In the genomic region with DNA sequence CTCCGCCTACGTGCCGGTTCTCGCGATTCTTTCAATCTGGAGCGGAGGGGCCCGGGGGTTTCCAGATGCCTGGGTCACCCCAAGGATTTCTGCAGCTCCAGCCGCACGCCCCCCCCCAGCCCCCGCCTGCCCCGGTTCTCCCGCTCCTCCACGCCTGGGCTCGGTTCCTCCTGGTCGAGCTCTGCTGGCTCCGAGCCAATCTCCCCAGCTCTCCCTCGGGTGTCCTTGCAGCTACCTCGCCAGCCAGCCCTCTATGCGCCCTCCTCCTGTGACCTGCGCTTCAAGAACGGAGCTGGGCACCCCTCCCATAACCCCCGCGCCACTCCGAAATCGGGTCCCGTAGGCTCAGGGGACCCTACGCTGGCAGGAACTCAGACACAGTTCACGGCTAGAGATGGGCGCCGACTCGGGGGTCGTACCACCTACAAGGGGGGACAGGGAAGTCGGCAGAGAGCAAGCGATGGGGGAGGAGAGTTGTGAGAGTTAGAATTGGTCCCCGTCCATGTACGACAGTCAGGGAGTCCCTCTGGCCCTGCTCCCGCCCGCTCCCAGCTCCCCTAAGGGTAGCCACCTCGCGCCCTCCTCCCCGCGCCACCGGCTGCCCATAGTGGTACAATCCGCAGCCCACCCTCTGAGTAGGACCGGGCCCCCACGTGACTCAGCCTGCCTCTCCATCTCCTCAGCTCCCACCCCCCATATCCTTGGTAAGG, we compare ENCODE assay signal across 1 cellular context.
TF ChIP-seq lines count a peak whose summit lies in the region.

No MANE protein-coding gene starts in this region.

TF ChIP-seq in WTC11, 78 proteins besides CTCF, POLR2A, EP300 and RAD21 (continued from another document):
- TF ChIP-seq, protein P1, sequence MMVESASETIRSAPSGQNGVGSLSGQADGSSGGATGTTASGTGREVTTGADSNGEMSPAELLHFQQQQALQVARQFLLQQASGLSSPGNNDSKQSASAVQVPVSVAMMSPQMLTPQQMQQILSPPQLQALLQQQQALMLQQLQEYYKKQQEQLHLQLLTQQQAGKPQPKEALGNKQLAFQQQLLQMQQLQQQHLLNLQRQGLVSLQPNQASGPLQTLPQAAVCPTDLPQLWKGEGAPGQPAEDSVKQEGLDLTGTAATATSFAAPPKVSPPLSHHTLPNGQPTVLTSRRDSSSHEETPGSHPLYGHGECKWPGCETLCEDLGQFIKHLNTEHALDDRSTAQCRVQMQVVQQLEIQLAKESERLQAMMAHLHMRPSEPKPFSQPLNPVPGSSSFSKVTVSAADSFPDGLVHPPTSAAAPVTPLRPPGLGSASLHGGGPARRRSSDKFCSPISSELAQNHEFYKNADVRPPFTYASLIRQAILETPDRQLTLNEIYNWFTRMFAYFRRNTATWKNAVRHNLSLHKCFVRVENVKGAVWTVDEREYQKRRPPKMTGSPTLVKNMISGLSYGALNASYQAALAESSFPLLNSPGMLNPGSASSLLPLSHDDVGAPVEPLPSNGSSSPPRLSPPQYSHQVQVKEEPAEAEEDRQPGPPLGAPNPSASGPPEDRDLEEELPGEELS (CRISPR knock-in tag; IDR thresholded peaks at IDR 0.05): no peak
- no peak for TF ChIP-seq SOX15 (CRISPR knock-in tag; IDR thresholded peaks at IDR 0.05)
- TF ChIP-seq, protein P2, sequence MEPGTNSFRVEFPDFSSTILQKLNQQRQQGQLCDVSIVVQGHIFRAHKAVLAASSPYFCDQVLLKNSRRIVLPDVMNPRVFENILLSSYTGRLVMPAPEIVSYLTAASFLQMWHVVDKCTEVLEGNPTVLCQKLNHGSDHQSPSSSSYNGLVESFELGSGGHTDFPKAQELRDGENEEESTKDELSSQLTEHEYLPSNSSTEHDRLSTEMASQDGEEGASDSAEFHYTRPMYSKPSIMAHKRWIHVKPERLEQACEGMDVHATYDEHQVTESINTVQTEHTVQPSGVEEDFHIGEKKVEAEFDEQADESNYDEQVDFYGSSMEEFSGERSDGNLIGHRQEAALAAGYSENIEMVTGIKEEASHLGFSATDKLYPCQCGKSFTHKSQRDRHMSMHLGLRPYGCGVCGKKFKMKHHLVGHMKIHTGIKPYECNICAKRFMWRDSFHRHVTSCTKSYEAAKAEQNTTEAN (CRISPR knock-in tag; IDR thresholded peaks at IDR 0.05): 0 out of 2 replicates have a peak, but pooled peaks have one; percentile 10
- peak; percentile 34; the same call in 1 of the 2 replicates for TF ChIP-seq ARID4B (CRISPR knock-in tag; IDR thresholded peaks at IDR 0.05; ENCODE audit: borderline replicate concordance)
- TF ChIP-seq, protein P3, sequence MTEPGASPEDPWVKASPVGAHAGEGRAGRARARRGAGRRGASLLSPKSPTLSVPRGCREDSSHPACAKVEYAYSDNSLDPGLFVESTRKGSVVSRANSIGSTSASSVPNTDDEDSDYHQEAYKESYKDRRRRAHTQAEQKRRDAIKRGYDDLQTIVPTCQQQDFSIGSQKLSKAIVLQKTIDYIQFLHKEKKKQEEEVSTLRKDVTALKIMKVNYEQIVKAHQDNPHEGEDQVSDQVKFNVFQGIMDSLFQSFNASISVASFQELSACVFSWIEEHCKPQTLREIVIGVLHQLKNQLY (CRISPR knock-in tag; IDR thresholded peaks at IDR 0.05): no peak
- no peak for TF ChIP-seq SMAD4 (CRISPR knock-in tag; IDR thresholded peaks at IDR 0.05)
- peak; percentile 82 for TF ChIP-seq MAX (CRISPR knock-in tag; IDR thresholded peaks at IDR 0.05)
- TF ChIP-seq, protein P4, sequence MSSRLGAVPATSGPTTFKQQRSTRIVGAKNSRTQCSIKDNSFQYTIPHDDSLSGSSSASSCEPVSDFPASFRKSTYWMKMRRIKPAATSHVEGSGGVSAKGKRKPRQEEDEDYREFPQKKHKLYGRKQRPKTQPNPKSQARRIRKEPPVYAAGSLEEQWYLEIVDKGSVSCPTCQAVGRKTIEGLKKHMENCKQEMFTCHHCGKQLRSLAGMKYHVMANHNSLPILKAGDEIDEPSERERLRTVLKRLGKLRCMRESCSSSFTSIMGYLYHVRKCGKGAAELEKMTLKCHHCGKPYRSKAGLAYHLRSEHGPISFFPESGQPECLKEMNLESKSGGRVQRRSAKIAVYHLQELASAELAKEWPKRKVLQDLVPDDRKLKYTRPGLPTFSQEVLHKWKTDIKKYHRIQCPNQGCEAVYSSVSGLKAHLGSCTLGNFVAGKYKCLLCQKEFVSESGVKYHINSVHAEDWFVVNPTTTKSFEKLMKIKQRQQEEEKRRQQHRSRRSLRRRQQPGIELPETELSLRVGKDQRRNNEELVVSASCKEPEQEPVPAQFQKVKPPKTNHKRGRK (CRISPR knock-in tag; IDR thresholded peaks at IDR 0.05; ENCODE audit: borderline replicate concordance): no peak
- TF ChIP-seq, protein P5, sequence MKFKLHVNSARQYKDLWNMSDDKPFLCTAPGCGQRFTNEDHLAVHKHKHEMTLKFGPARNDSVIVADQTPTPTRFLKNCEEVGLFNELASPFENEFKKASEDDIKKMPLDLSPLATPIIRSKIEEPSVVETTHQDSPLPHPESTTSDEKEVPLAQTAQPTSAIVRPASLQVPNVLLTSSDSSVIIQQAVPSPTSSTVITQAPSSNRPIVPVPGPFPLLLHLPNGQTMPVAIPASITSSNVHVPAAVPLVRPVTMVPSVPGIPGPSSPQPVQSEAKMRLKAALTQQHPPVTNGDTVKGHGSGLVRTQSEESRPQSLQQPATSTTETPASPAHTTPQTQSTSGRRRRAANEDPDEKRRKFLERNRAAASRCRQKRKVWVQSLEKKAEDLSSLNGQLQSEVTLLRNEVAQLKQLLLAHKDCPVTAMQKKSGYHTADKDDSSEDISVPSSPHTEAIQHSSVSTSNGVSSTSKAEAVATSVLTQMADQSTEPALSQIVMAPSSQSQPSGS (CRISPR knock-in tag; IDR thresholded peaks at IDR 0.05; ENCODE audit: borderline replicate concordance, low read depth): no peak
- no peak for TF ChIP-seq CDX4 (CRISPR knock-in tag; IDR thresholded peaks at IDR 0.05; ENCODE audit: borderline replicate concordance)
- peak; percentile 98 for TF ChIP-seq USF1 (CRISPR knock-in tag; IDR thresholded peaks at IDR 0.05)
- TF ChIP-seq MYBL2 (CRISPR knock-in tag; IDR thresholded peaks at IDR 0.05): 0 out of 2 replicates have a peak, but pooled peaks have one; percentile 34
- no peak for TF ChIP-seq E2F4 (CRISPR knock-in tag; IDR thresholded peaks at IDR 0.05; ENCODE audit: borderline replicate concordance, low read depth)
- TF ChIP-seq SP1 (CRISPR knock-in tag; conservative IDR thresholded peaks at IDR 0.05): peak; percentile 53
